ENCODE assay signal across 7 cellular contexts in genomic region chr6:7723041-7723447, GRCh38. TPM values are rescaled to one million over a fixed set of nuclear protein-coding genes. Genes with fewer than 3 reads are reported as not detected.
DNase-seq lines count a peak whose midpoint lies in the region; ATAC-seq and TF ChIP-seq lines count a peak whose summit lies in the region.

No MANE protein-coding gene starts in this region.

- H3K27ac Mint-ChIP-seq in activated naive CD4-positive, alpha-beta T cell treated with anti-CD3 and anti-CD28 coated beads for 36 hours = no peak overlapping the region
- no peak overlapping the region for H3K27ac Mint-ChIP-seq in progenitor cell of endocrine pancreas

- no peak overlapping the region for H3K4me3 ChIP-seq in SJSA1

- no peaks in the 10 kb centered on the region for H3K36me3 Mint-ChIP-seq in activated naive CD4-positive, alpha-beta T cell treated with anti-CD3 and anti-CD28 coated beads for 36 hours (ENCODE audit: low read depth)
- H3K36me3 Mint-ChIP-seq in progenitor cell of endocrine pancreas (ENCODE audit: insufficient read depth) = no peaks in the 10 kb centered on the region

- H3K27ac ChIP-seq in SJSA1 = no peak overlapping the region

- H3K4me3 Mint-ChIP-seq in activated naive CD4-positive, alpha-beta T cell treated with anti-CD3 and anti-CD28 coated beads for 36 hours = no peak overlapping the region
- no peak overlapping the region for H3K4me3 Mint-ChIP-seq in progenitor cell of endocrine pancreas (ENCODE audit: low read depth)

- H3K36me3 ChIP-seq in SJSA1 = no peaks in the 10 kb centered on the region

- H3K4me1 Mint-ChIP-seq in activated naive CD4-positive, alpha-beta T cell treated with anti-CD3 and anti-CD28 coated beads for 36 hours (ENCODE audit: low read depth) = peaks cover 4% of the 10 kb centered on the region
- H3K4me1 Mint-ChIP-seq in progenitor cell of endocrine pancreas (ENCODE audit: low read depth) = peaks cover 4% of the 10 kb centered on the region

- H3K4me1 ChIP-seq in SJSA1 (replicated peaks) = peaks cover 31% of the 10 kb centered on the region

- peak; percentile 76 to 86 for DNase-seq in SJSA1 (ENCODE audit: low read depth in 1 of 2, low spot score in 2 of 2)
- DNase-seq in activated naive CD4-positive, alpha-beta T cell treated with anti-CD3 and anti-CD28 coated beads for 36 hours = peak; percentile 83
- peak; percentile 86 for DNase-seq in Right ventricle myocardium inferior (ENCODE audit: missing footprints)
- DNase-seq in progenitor cell of endocrine pancreas (ENCODE audit: low spot score, unreplicated experiment) = peak; percentile 62

- no peaks in the 10 kb centered on the region for H3K9me3 ChIP-seq in SJSA1 (replicated peaks)

- intact Hi-C loops in activated naive CD4-positive, alpha-beta T cell treated with anti-CD3 and anti-CD28 coated beads for 36 hours (cut with micrococcal nuclease) = loop anchor here (1.0 to 10.0 kb wide), 8 partner anchors 106 to 496 kb away; partner anchors contain the start of genes BLOC1S5 and TXNDC5
- intact Hi-C loops in Right ventricle myocardium inferior (cut with DNase I) = loop anchor here (1.0 to 10.0 kb wide), 3 partner anchors 112 to 340 kb away; no protein-coding TSS in a partner anchor

- H3K27me3 Mint-ChIP-seq in activated naive CD4-positive, alpha-beta T cell treated with anti-CD3 and anti-CD28 coated beads for 36 hours (ENCODE audit: low read depth) = peaks cover 55% of the 10 kb centered on the region
- H3K27me3 Mint-ChIP-seq in progenitor cell of endocrine pancreas = peaks cover 58% of the 10 kb centered on the region

- CTCF ChIA-PET in activated naive CD4-positive, alpha-beta T cell treated with anti-CD3 and anti-CD28 coated beads for 36 hours (lab: Charles Lee) = interaction anchor here (0.6 to 4.1 kb wide), 17 partner anchors 9 to 497 kb away, joined by 3 to 19 read pairs (median 4); no protein-coding TSS in a partner anchor

- TF ChIP-seq CTCF in GM12874 (IDR thresholded peaks at IDR 0.05; ENCODE audit: insufficient read depth, low read depth, low read length) (peak; percentile 56), LNCAP (IDR thresholded peaks at IDR 0.05) (peak; percentile 60), progenitor cell of endocrine pancreas (IDR thresholded peaks at IDR 0.05; ENCODE audit: unreplicated experiment) (peak; percentile 62)

- no peaks in the 10 kb centered on the region for H3K9me3 Mint-ChIP-seq in activated naive CD4-positive, alpha-beta T cell treated with anti-CD3 and anti-CD28 coated beads for 36 hours
- H3K9me3 Mint-ChIP-seq in progenitor cell of endocrine pancreas (ENCODE audit: low read depth) = peaks cover under 1% of the 10 kb centered on the region

- ATAC-seq in Right ventricle myocardium inferior (peak; percentile 48), GM19351 (IDR thresholded peaks at IDR 0.05; ENCODE audit: unreplicated experiment) (no peak)

- peaks cover 23% of the 10 kb centered on the region for H3K27me3 ChIP-seq in SJSA1 (replicated peaks)

RNA-seq across cellular contexts. Expression of gene BMP6, which starts 2.9 kb away (rescaled TPM):
- 1.4 and 1.7 TPM in 2 replicates for total RNA-seq in SJSA1 (2014; rRNA removed; shearing (Covaris generic))
- total RNA-seq in activated naive CD4-positive, alpha-beta T cell treated with anti-CD3 and anti-CD28 coated beads for 36 hours = under 1 TPM; 0.32 to 0.36 TPM
- total RNA-seq in Right ventricle myocardium inferior = 1.6 TPM
- total RNA-seq in progenitor cell of endocrine pancreas = 2.5 and 3.4 TPM in 2 replicates
